In the genomic region with DNA sequence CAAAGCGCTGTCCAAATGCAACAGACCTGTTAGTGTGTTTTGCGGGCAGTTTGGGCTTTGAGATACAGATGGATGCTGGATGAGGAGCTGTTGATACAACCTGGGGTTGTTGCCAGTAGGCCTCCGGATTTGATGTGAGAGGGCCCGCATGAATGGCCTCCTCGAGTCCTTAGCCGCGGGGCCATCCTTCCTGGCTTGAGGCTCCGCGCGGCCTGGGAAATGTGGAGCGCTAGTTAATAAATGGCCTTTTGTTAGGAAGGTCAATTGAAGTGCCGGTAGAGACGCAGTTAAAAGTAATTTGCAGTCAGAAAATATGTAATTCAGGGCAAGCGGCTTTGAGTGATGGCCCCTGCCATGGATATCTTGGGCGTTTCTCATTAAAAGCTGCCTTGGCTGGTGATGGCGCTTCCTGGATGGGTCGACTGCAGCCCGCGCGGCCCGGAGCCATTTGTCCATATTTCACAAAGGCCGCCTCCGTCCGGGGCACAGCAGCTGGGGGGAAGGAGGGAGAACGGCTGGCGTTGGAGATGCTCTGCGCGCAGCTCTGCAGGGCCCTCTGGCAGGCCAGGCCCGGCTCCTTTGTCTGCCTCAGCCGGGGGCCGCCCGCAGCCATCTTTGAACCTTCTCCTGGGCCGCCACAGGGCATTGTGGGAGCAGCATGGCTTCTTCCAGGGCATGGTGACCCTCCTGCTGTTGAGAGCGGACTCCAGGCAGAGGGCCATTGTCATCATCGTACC, we compare ENCODE assay signal across 2 cellular contexts.
TF ChIP-seq lines count a peak whose summit lies in the region.

No MANE protein-coding gene starts in this region.

TF ChIP-seq in HepG2, 621 proteins besides CTCF, POLR2A, EP300 and RAD21:
- TF ChIP-seq PCBP2 (optimal IDR thresholded peaks at IDR 0.05; ENCODE audit: low read depth, low read length, poor library complexity, severe bottlenecking) (no peak), GATA4 (IDR thresholded peaks at IDR 0.05; ENCODE audit: borderline replicate concordance, low read depth) (no peak), ZBTB38 (CRISPR knock-in tag; IDR thresholded peaks at IDR 0.05) (0 out of 2 replicates have a peak, but pooled peaks have one; percentile 55), REPIN1 (CRISPR knock-in tag; IDR thresholded peaks at IDR 0.05; ENCODE audit: borderline replicate concordance, low read depth) (no peak), HHEX (CRISPR knock-in tag; IDR thresholded peaks at IDR 0.05) (no peak), SP2 (CRISPR knock-in tag; IDR thresholded peaks at IDR 0.05) (no peak), ZNF777 (CRISPR knock-in tag; IDR thresholded peaks at IDR 0.05) (no peak), AGO2 (optimal IDR thresholded peaks at IDR 0.05; ENCODE audit: low read depth, low read length) (peak; percentile 59)
- TF ChIP-seq, protein P1, sequence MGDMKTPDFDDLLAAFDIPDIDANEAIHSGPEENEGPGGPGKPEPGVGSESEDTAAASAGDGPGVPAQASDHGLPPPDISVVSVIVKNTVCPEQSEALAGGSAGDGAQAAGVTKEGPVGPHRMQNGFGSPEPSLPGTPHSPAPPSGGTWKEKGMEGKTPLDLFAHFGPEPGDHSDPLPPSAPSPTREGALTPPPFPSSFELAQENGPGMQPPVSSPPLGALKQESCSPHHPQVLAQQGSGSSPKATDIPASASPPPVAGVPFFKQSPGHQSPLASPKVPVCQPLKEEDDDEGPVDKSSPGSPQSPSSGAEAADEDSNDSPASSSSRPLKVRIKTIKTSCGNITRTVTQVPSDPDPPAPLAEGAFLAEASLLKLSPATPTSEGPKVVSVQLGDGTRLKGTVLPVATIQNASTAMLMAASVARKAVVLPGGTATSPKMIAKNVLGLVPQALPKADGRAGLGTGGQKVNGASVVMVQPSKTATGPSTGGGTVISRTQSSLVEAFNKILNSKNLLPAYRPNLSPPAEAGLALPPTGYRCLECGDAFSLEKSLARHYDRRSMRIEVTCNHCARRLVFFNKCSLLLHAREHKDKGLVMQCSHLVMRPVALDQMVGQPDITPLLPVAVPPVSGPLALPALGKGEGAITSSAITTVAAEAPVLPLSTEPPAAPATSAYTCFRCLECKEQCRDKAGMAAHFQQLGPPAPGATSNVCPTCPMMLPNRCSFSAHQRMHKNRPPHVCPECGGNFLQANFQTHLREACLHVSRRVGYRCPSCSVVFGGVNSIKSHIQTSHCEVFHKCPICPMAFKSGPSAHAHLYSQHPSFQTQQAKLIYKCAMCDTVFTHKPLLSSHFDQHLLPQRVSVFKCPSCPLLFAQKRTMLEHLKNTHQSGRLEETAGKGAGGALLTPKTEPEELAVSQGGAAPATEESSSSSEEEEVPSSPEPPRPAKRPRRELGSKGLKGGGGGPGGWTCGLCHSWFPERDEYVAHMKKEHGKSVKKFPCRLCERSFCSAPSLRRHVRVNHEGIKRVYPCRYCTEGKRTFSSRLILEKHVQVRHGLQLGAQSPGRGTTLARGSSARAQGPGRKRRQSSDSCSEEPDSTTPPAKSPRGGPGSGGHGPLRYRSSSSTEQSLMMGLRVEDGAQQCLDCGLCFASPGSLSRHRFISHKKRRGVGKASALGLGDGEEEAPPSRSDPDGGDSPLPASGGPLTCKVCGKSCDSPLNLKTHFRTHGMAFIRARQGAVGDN (CRISPR knock-in tag; IDR thresholded peaks at IDR 0.05), result peak; percentile 33; the same call in 1 of the 2 replicates
- TF ChIP-seq, protein P2, sequence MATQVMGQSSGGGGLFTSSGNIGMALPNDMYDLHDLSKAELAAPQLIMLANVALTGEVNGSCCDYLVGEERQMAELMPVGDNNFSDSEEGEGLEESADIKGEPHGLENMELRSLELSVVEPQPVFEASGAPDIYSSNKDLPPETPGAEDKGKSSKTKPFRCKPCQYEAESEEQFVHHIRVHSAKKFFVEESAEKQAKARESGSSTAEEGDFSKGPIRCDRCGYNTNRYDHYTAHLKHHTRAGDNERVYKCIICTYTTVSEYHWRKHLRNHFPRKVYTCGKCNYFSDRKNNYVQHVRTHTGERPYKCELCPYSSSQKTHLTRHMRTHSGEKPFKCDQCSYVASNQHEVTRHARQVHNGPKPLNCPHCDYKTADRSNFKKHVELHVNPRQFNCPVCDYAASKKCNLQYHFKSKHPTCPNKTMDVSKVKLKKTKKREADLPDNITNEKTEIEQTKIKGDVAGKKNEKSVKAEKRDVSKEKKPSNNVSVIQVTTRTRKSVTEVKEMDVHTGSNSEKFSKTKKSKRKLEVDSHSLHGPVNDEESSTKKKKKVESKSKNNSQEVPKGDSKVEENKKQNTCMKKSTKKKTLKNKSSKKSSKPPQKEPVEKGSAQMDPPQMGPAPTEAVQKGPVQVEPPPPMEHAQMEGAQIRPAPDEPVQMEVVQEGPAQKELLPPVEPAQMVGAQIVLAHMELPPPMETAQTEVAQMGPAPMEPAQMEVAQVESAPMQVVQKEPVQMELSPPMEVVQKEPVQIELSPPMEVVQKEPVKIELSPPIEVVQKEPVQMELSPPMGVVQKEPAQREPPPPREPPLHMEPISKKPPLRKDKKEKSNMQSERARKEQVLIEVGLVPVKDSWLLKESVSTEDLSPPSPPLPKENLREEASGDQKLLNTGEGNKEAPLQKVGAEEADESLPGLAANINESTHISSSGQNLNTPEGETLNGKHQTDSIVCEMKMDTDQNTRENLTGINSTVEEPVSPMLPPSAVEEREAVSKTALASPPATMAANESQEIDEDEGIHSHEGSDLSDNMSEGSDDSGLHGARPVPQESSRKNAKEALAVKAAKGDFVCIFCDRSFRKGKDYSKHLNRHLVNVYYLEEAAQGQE (IDR thresholded peaks at IDR 0.05; ENCODE audit: borderline replicate concordance in 1 of 2, low read depth in 1 of 2, low read length in 2 of 2), result peak in 1 of 2 experiments; percentile 33; a peak in 1 of 4 replicates
- TF ChIP-seq, protein P3, sequence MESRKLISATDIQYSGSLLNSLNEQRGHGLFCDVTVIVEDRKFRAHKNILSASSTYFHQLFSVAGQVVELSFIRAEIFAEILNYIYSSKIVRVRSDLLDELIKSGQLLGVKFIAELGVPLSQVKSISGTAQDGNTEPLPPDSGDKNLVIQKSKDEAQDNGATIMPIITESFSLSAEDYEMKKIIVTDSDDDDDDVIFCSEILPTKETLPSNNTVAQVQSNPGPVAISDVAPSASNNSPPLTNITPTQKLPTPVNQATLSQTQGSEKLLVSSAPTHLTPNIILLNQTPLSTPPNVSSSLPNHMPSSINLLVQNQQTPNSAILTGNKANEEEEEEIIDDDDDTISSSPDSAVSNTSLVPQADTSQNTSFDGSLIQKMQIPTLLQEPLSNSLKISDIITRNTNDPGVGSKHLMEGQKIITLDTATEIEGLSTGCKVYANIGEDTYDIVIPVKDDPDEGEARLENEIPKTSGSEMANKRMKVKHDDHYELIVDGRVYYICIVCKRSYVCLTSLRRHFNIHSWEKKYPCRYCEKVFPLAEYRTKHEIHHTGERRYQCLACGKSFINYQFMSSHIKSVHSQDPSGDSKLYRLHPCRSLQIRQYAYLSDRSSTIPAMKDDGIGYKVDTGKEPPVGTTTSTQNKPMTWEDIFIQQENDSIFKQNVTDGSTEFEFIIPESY (CRISPR knock-in tag; IDR thresholded peaks at IDR 0.05), result peak; percentile 71; the same call in 1 of the 2 replicates

TF ChIP-seq in GM12891, 5 proteins besides CTCF, POLR2A, EP300 and RAD21 (continued from another document):
- TF ChIP-seq SPI1 (IDR thresholded peaks at IDR 0.05; ENCODE audit: low read depth, low read length), result no peak
- TF ChIP-seq PAX5 (IDR thresholded peaks at IDR 0.05; ENCODE audit: insufficient read depth, low read length, severe bottlenecking), result no peak
- TF ChIP-seq POU2F2 (IDR thresholded peaks at IDR 0.05; ENCODE audit: low read depth, low read length), result no peak
